1 cellular context compared by ENCODE assay signal in genomic region chr7:37198188-37198905, GRCh38.
TF ChIP-seq lines count a peak whose summit lies in the region.

No MANE protein-coding gene starts in this region.

TF ChIP-seq in HCT116, 20 proteins besides CTCF, POLR2A, EP300 and RAD21 (continued from another document):
- TF ChIP-seq REST (IDR thresholded peaks at IDR 0.05; ENCODE audit: low read depth) (no peak), SIN3A (IDR thresholded peaks at IDR 0.05; ENCODE audit: low read depth) (no peak), SRF (IDR thresholded peaks at IDR 0.05; ENCODE audit: low read depth) (no peak), EZH2phosphoT487 (IDR thresholded peaks at IDR 0.05; ENCODE audit: borderline replicate concordance) (no peak), SP1 (IDR thresholded peaks at IDR 0.05; ENCODE audit: low read depth) (no peak), ZNF274 (IDR thresholded peaks at IDR 0.05; ENCODE audit: low read depth, low read length) (no peak), CEBPB (IDR thresholded peaks at IDR 0.05; ENCODE audit: low read depth) (no peak), ZBTB33 (IDR thresholded peaks at IDR 0.05; ENCODE audit: extremely low read depth, insufficient replicate concordance, low read length) (no peak), POLR2AphosphoS5 (IDR thresholded peaks at IDR 0.05; ENCODE audit: low read depth, low read length) (no peak)
